In the genomic region with DNA sequence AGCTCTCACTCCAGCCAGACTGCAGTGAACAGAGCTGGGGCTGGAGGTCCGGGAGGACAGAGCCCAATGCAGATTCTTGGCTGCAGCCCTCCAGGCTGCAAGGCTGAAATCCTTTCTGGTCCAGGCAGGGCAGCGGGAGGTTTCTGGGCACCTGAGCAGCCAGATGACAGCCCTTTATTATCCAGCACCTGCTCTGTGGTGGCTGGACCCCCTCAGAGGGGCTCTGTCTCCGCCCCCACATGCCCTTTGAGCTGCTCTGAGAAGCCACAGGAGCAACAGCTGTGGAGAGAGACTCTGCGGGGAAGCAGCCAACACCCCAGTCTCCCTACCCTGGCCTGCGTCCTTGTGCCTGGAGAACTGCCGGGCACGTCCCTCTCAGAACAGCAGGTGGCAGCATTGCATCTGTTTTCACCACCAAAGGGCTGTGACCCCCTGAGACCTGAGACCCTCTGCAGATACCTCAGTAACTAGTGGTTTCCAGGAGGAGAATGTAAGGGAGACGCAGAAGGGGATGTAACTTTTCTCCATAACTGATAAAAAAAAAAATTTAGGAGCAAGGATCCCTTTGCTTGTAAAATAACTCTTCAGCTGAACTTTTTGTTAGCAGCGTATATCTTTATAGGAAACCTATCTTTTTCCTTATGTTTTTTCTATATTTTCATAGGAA, we compare ENCODE assay signal across 8 cellular contexts. TPM values are rescaled to one million over a fixed set of nuclear protein-coding genes. Genes with fewer than 3 reads are reported as not detected.
DNase-seq lines count a peak whose midpoint lies in the region; ATAC-seq and TF ChIP-seq lines count a peak whose summit lies in the region.

No MANE protein-coding gene starts in this region.

- H3K27ac ChIP-seq in A673 (ENCODE audit: low read depth, low read length, poor library complexity, severe bottlenecking) (no peak overlapping the region), dorsolateral prefrontal cortex (peak overlapping the region in 50 of 59 donors; percentile 7 to 87 (median 62))

- H3K4me1 ChIP-seq in A673 (ENCODE audit: insufficient read depth, low read length, poor library complexity, severe bottlenecking): no peaks in the 10 kb centered on the region

- ATAC-seq in HG02852 (IDR thresholded peaks at IDR 0.05; ENCODE audit: unreplicated experiment): no peak

- no peaks in the 10 kb centered on the region for H3K27me3 ChIP-seq in A673 (replicated peaks; ENCODE audit: insufficient read depth, low read depth, low read length, poor library complexity)
- no peaks in the 10 kb centered on the region for H3K27me3 ChIP-seq in dorsolateral prefrontal cortex

- no TSS peak for BruUV-seq in A673 (replicated peaks; lab: Mats Ljungman, UMichigan)

- intact Hi-C loops in A673 (cut with micrococcal nuclease; ENCODE audit: unreplicated experiment): no loop called here
- intact Hi-C loops in dorsolateral prefrontal cortex (cut with DNase I): loop anchor here (1.0 to 5.0 kb wide), 2 partner anchors 46 to 154 kb away; no protein-coding TSS in a partner anchor

- no peaks in the 10 kb centered on the region for H3K9me3 ChIP-seq in A673 (ENCODE audit: low read depth, low read length, poor library complexity, severe bottlenecking)

- DNase-seq in A673 (ENCODE audit: low spot score) (peak; percentile 50), GM20000 (ENCODE audit: low spot score) (peak; percentile 83), NCI-H526 treated with DMSO at 0.1 percent for 48 hours (lab: John Stamatoyannopoulos, UW) (peak; percentile 27), dorsolateral prefrontal cortex (peak; percentile 72 to 90 (median 82)), medulla oblongata (ENCODE audit: extremely low spot score) (peak; percentile 90)
- DNase-seq in activated CD4-positive, alpha-beta T cell treated with anti-CD3 and anti-CD28 coated beads, Interleukin-2, amount 50 U/mL, for 24 hours (ENCODE audit: low read depth in 1 of 2, low spot score in 1 of 2): peak; percentile 44 to 62
- peak; percentile 33 for DNase-seq in stimulated activated CD8-positive, alpha-beta memory T cell treated with anti-CD3 and anti-CD28 coated beads, Interleukin-15, amount 100 ng/mL, for 24 hours (ENCODE audit: low read depth)

- H3K36me3 ChIP-seq in A673 (ENCODE audit: insufficient read depth, low read length, poor library complexity, severe bottlenecking): no peaks in the 10 kb centered on the region

- TF ChIP-seq CTCF in A673 (conservative IDR thresholded peaks at IDR 0.05; ENCODE audit: low read depth, low read length) (peak; percentile 73), GM20000 (IDR thresholded peaks at IDR 0.05; ENCODE audit: extremely low read depth, missing control alignments) (peak; percentile 87), dorsolateral prefrontal cortex (IDR thresholded peaks at IDR 0.05 in 54 of 56, conservative IDR thresholded peaks at IDR 0.05 in 2 of 56; ENCODE audit: low read depth in 1 of 56, partially characterized antibody in 56 of 56) (peak; percentile 75 to 98 (median 93))

- POLR2A ChIA-PET in A673 (lab: Charles Lee; ENCODE audit: low non-redundant PET): no interaction called here

- CTCF ChIA-PET in A673 (lab: Charles Lee): interaction anchor here (0.6 to 0.7 kb wide), 2 partner anchors 172 to 176 kb away, joined by 3 read pairs; partner anchors contain the start of gene JUP

- H3K4me3 ChIP-seq in A673 (ENCODE audit: low read depth, low read length, poor library complexity, severe bottlenecking): no peak overlapping the region
- H3K4me3 ChIP-seq in dorsolateral prefrontal cortex: peak overlapping the region in 3 of 59 donors; percentile 1 to 16 (median 7)

RNA-seq across cellular contexts. Expression of gene CNP, which starts 3.7 kb away (rescaled TPM):
- 55.5 and 55.6 TPM in 2 replicates for total RNA-seq in A673 (2021)
- total RNA-seq in dorsolateral prefrontal cortex: 1,000 to 10,000 TPM in 25 of 120 experiments, 100 to 1,000 TPM in 95; 166 to 3,303 (median 637) TPM

RNA-seq across cellular contexts. Expression of gene ODAD4, which starts 32.5 kb away (rescaled TPM):
- 0.97 and 1.8 TPM in 2 replicates for total RNA-seq in A673 (2021)
- total RNA-seq in dorsolateral prefrontal cortex: 10 to 100 TPM in 1 of 120 experiments, 1 to 10 TPM in 119; 1.9 to 10.7 (median 5.1) TPM

RNA-seq across cellular contexts. Expression of gene ACLY, which starts 44.1 kb away (rescaled TPM):
- total RNA-seq in A673 (2021) (175 and 191 TPM in 2 replicates), dorsolateral prefrontal cortex (100 to 1,000 TPM in 13 of 120 experiments, 10 to 100 TPM in 107; 51.8 to 126 (median 85.4) TPM)

RNA-seq across cellular contexts. Expression of gene DNAJC7, which starts 54.3 kb away (rescaled TPM):
- total RNA-seq in A673 (2021) (77.4 and 94.6 TPM in 2 replicates), dorsolateral prefrontal cortex (100 to 1,000 TPM in 114 of 120 experiments, 10 to 100 TPM in 6; 88.3 to 157 (median 125) TPM)

RNA-seq across cellular contexts. Expression of gene NKIRAS2, which starts 57.0 kb away (rescaled TPM):
- total RNA-seq in A673 (2021) (25.4 and 28.7 TPM in 2 replicates), dorsolateral prefrontal cortex (10 to 100 TPM in 106 of 120 experiments, 1 to 10 TPM in 14; 8.1 to 21.5 (median 12.5) TPM)

Comparison
In these comparisons a context has a peak if more than half of its experiments do, and no peak if none do; other contexts are left out.
1. DNase-seq: peak in every context shown above with its lines; median percentile 90 in medulla oblongata; 83 in GM20000; 82 in dorsolateral prefrontal cortex; 53 in activated CD4-positive, alpha-beta T cell treated with anti-CD3 and anti-CD28 coated beads, Interleukin-2, amount 50 U/mL, for 24 hours; 50 in A673; 33 in stimulated activated CD8-positive, alpha-beta memory T cell treated with anti-CD3 and anti-CD28 coated beads, Interleukin-15, amount 100 ng/mL, for 24 hours; 27 in NCI-H526 treated with DMSO at 0.1 percent for 48 hours.